Comparison of ENCODE assay signal across 8 cellular contexts in the genomic region with DNA sequence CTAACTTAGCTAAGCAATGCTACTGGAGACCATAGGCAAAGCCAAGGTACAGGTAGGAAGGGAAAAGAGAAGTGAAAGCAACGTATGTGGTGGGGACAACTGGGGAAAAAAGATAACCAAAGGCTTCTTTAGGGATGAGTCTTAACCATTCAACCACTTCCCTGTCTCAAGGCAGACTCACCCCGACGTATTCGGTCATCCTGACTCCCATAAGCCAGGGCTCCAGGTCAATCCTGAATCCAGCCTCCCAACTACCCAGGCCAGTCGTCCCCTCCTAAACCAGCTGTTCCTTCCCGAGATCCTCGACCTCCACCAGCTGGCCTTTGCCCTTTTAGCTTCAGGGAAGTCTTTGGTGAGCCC. TPM values are rescaled to one million over a fixed set of nuclear protein-coding genes. Genes with fewer than 3 reads are reported as not detected.
DNase-seq lines count a peak whose midpoint lies in the region; FAIRE-seq and TF ChIP-seq lines count a peak whose summit lies in the region.

No MANE protein-coding gene starts in this region.

- no peak overlapping the region for H3K27ac ChIP-seq in H9 (ENCODE audit: insufficient read length, low read depth, low read length)

- H3K4me1 ChIP-seq in H9 (ENCODE audit: insufficient read depth, low read length) = peaks cover 5% of the 10 kb centered on the region; the same call in 1 of the 2 replicates
- peaks cover 20% of the 10 kb centered on the region for H3K4me1 ChIP-seq in mucosa of stomach (ENCODE audit: control insufficient read depth, insufficient read depth, low read length)

- no peak overlapping the region for H3K23ac ChIP-seq in H9 (ENCODE audit: insufficient read length, low read depth, low read length)

- no peaks in the 10 kb centered on the region for H3K27me3 ChIP-seq in H9 (ENCODE audit: insufficient read depth, low read length)
- H3K27me3 ChIP-seq in mucosa of stomach (ENCODE audit: control insufficient read depth, insufficient read depth, low read length) = no peaks in the 10 kb centered on the region

- no CpG with 5 or more reads among the region's 7 CpGs for WGBS in H9 (ENCODE audit: extremely low coverage, insufficient read length, low lambda C conversion rate)

- no peak overlapping the region for H2AFZ ChIP-seq in H9 (ENCODE audit: low read length)

- no peak overlapping the region for H4K91ac ChIP-seq in H9 (ENCODE audit: insufficient read length, low read depth, low read length)

- no peak overlapping the region for H3T11ph ChIP-seq in H9 (ENCODE audit: low read length)

- no peaks in the 10 kb centered on the region; the same call in 1 of the 2 replicates for H3K27me3 Mint-ChIP-seq in H9 (ENCODE audit: low read depth)
- no peaks in the 10 kb centered on the region for H3K27me3 Mint-ChIP-seq in dendritic cell treated with granulocyte-macrophage colony-stimulating factor and Interleukin-4, amounts not matched to agents 40 ng/mL and 50 ng/mL, for 4 days

- peaks cover 2 to 41% (median 31%) of the 10 kb centered on the region in 3 experiments; a peak in 6 of 7 replicates for H3K36me3 Mint-ChIP-seq in H9 (ENCODE audit: insufficient read depth in 1 of 3, low read depth in 3 of 3)
- H3K36me3 Mint-ChIP-seq in dendritic cell treated with granulocyte-macrophage colony-stimulating factor and Interleukin-4, amounts not matched to agents 40 ng/mL and 50 ng/mL, for 4 days (ENCODE audit: low read depth) = peaks cover 60% of the 10 kb centered on the region

- H3K4me1 Mint-ChIP-seq in H9 = peaks cover 11 to 12% of the 10 kb centered on the region in 2 experiments
- H3K4me1 Mint-ChIP-seq in dendritic cell treated with granulocyte-macrophage colony-stimulating factor and Interleukin-4, amounts not matched to agents 40 ng/mL and 50 ng/mL, for 4 days (ENCODE audit: low read depth) = peaks cover 56% of the 10 kb centered on the region

- peak overlapping the region; percentile 100 for H3K27ac Mint-ChIP-seq in H9
- peak overlapping the region; percentile 98 for H3K27ac Mint-ChIP-seq in dendritic cell treated with granulocyte-macrophage colony-stimulating factor and Interleukin-4, amounts not matched to agents 40 ng/mL and 50 ng/mL, for 4 days

- TF ChIP-seq CTCF in GM12864 (IDR thresholded peaks at IDR 0.05; ENCODE audit: low read depth, low read length, missing control alignments) (no peak), H9 (conservative IDR thresholded peaks at IDR 0.05) (no peak), D721Med (IDR thresholded peaks at IDR 0.05; ENCODE audit: insufficient read depth, missing control alignments) (no peak)

- H3K36me3 ChIP-seq in mucosa of stomach (ENCODE audit: control insufficient read depth, insufficient read depth, low read length) = peaks cover 7% of the 10 kb centered on the region

- peak overlapping the region; percentile 77; the same call in 1 of the 2 replicates for H3K14ac ChIP-seq in H9 (ENCODE audit: insufficient read depth, low read length)

- H3K4me2 ChIP-seq in H9 (ENCODE audit: insufficient read depth, insufficient read length, low read length) = peak overlapping the region; percentile 92

- H3K56ac ChIP-seq in H9 (ENCODE audit: insufficient read length, low read depth, low read length) = no peak overlapping the region

- H4K20me1 ChIP-seq in H9 (ENCODE audit: control insufficient read depth, insufficient read depth, insufficient read length) = no peaks in the 10 kb centered on the region

- no peak overlapping the region for H4K8ac ChIP-seq in H9 (replicated peaks; ENCODE audit: insufficient read length, low read depth, low read length)

- intact Hi-C loops in dendritic cell treated with granulocyte-macrophage colony-stimulating factor and Interleukin-4, amounts not matched to agents 40 ng/mL and 50 ng/mL, for 4 days (cut with micrococcal nuclease) = no loop called here
- intact Hi-C loops in posterior cingulate gyrus (cut with DNase I) = loop anchor here (2.0 kb wide), 1 partner anchor 71 kb away; a partner anchor contains a TSS

- DNase-seq in GM12864 (ENCODE audit: low read depth) (no peak), H9 (no peak), MV-4-11 (lab: John Stamatoyannopoulos, UW) (peak; percentile 66), posterior cingulate gyrus (no peak), D721Med (ENCODE audit: insufficient read length, low spot score) (no peak), COLO668 (lab: John Stamatoyannopoulos, UW; ENCODE audit: unreplicated experiment) (no peak)

- no peak overlapping the region for H3K4ac ChIP-seq in H9 (ENCODE audit: low read depth, low read length)

- H2BK15ac ChIP-seq in H9 (ENCODE audit: low read depth, low read length) = no peak overlapping the region

- no peak overlapping the region for H2AK5ac ChIP-seq in H9 (ENCODE audit: insufficient read length, low read length)

- H3K18ac ChIP-seq in H9 (ENCODE audit: insufficient read length, low read depth, low read length) = no peak overlapping the region

- no peak overlapping the region for H2BK5ac ChIP-seq in H9 (ENCODE audit: insufficient read length, low read length)

- H3K9ac ChIP-seq in H9 (ENCODE audit: extremely low read depth, insufficient read length, low read length) (peak overlapping the region; percentile 86), mucosa of stomach (ENCODE audit: low read length) (peak overlapping the region; percentile 81)

- H3K79me1 ChIP-seq in H9 (ENCODE audit: insufficient read depth, low read depth, low read length, poor library complexity, severe bottlenecking) = no peaks in the 10 kb centered on the region

- H2BK120ac ChIP-seq in H9 (ENCODE audit: low read depth, low read length, poor library complexity, severe bottlenecking) = no peak overlapping the region

- no peaks in the 10 kb centered on the region for H3K79me2 ChIP-seq in H9 (ENCODE audit: insufficient read depth, low read length)

- no peak for FAIRE-seq in D721Med (lab: Jason Lieb, UNC)

- no peaks in the 10 kb centered on the region for H3K9me3 ChIP-seq in H9 (ENCODE audit: control insufficient read depth, low read depth, low read length)
- no peaks in the 10 kb centered on the region for H3K9me3 ChIP-seq in mucosa of stomach (ENCODE audit: control insufficient read depth, low read length)

- H3K4me3 ChIP-seq in GM12864 (ENCODE audit: low read depth, low read length) (peak overlapping the region; percentile 87), mucosa of stomach (ENCODE audit: low read length) (peak overlapping the region; percentile 91)

- no peak overlapping the region for H2BK12ac ChIP-seq in H9 (ENCODE audit: insufficient read length, low read depth, low read length)

- H3K23me2 ChIP-seq in H9 (ENCODE audit: insufficient read length, low read depth, low read length, poor library complexity, severe bottlenecking) = peaks cover 8% of the 10 kb centered on the region

- H4K5ac ChIP-seq in H9 (ENCODE audit: insufficient read length, low read depth, low read length) = no peak overlapping the region

- H2BK20ac ChIP-seq in H9 (ENCODE audit: low read depth, low read length, poor library complexity, severe bottlenecking) = no peak overlapping the region

- H3K9me3 Mint-ChIP-seq in H9 = no peaks in the 10 kb centered on the region; a peak in 1 of 5 replicates
- H3K9me3 Mint-ChIP-seq in dendritic cell treated with granulocyte-macrophage colony-stimulating factor and Interleukin-4, amounts not matched to agents 40 ng/mL and 50 ng/mL, for 4 days = no peaks in the 10 kb centered on the region

- peak overlapping the region; percentile 99 for H3K4me3 Mint-ChIP-seq in H9
- peak overlapping the region; percentile 97 for H3K4me3 Mint-ChIP-seq in dendritic cell treated with granulocyte-macrophage colony-stimulating factor and Interleukin-4, amounts not matched to agents 40 ng/mL and 50 ng/mL, for 4 days

RNA-seq across cellular contexts. Expression of a gene that starts 0.3 kb away (rescaled TPM):
- total RNA-seq in H9 (2021) = 29.3 and 29.5 TPM in 2 replicates

RNA-seq across cellular contexts. Expression of a gene that starts 9.5 kb away (rescaled TPM):
- total RNA-seq in H9 (2021) = 25.2 and 26.3 TPM in 2 replicates

RNA-seq across cellular contexts. Expression of a gene that starts 21.6 kb away (rescaled TPM):
- 36.9 and 41.0 TPM in 2 replicates for total RNA-seq in H9 (2021)

RNA-seq across cellular contexts. Expression of a gene that starts 33.5 kb away (rescaled TPM):
- 65.0 and 67.0 TPM in 2 replicates for total RNA-seq in H9 (2021)
